35 cellular contexts compared by ENCODE assay signal in the genomic region with DNA sequence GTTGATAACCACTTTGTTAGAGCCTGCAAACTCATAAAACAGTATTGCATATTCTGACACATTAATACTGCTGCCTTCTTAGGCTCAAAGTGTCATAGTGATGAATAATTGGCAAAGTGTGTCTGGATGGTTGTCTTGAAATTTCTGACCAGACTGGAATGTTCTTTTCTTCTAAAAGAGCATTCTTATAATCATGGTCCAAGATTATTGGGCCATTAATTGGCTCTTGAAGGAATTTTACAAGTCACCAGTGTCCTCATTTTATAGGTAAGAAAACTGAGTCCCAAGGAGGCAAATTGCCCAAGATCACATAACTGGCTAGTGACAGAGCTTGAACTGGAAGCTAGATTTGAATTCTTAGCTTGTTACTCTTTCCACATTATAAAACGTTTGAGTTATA.
DNase-seq lines count a peak whose midpoint lies in the region; ATAC-seq and TF ChIP-seq lines count a peak whose summit lies in the region.
"Had no signal": no experiment of that assay in that cellular context is flagged by ENCODE, and none has a peak within 500 bp of the region (broad histone marks: within the 10 kb centered on the region; RNA-seq: fewer than 3 reads in every experiment).

No MANE protein-coding gene starts in this region.

- 80% methylated on average over 1 of the region's 1 CpG; no CpG with 5 or more reads in 1 of the 2 experiments for WGBS in endodermal cell (ENCODE audit: insufficient coverage in 1 of 2, insufficient read length in 1 of 2), 2 experiments

- peak overlapping the region; percentile 61 for H3K27ac ChIP-seq in RWPE2 (ENCODE audit: poor library complexity, severe bottlenecking)
- H3K27ac ChIP-seq in endodermal cell (ENCODE audit: low read depth, low read length): no peak overlapping the region
- no peak overlapping the region for H3K27ac ChIP-seq in naive thymus-derived CD4-positive, alpha-beta T cell (ENCODE audit: low read depth, low read length)
- H3K27ac ChIP-seq: adrenal gland, BLaER1, KMS-11, prostate gland, thoracic aorta, vagina had no signal

- H3K36me3 ChIP-seq in RWPE2 (ENCODE audit: low read depth) (no peaks in the 10 kb centered on the region), endodermal cell (ENCODE audit: control insufficient read depth, insufficient read depth, low read length) (no peaks in the 10 kb centered on the region)
- no peaks in the 10 kb centered on the region for H3K36me3 ChIP-seq in naive thymus-derived CD4-positive, alpha-beta T cell (ENCODE audit: control insufficient read depth in 2 of 3, insufficient read depth in 3 of 3, low read length in 3 of 3)
- H3K36me3 ChIP-seq: adrenal gland, BLaER1, prostate gland, thoracic aorta, vagina had no signal

- DNase-seq in AG08395 (ENCODE audit: low spot score) (peak; percentile 37), GM04504 (ENCODE audit: low read depth) (peak; percentile 80), RWPE2 (ENCODE audit: low spot score) (no peak), fibroblast of villous mesenchyme (ENCODE audit: low read depth) (peak; percentile 31), hypothalamus (lab: John Stamatoyannopoulos, UW) (no peak), endodermal cell (no peak)
- DNase-seq in naive thymus-derived CD4-positive, alpha-beta T cell: no peak
- DNase-seq: activated CD4-positive, alpha-beta T cell treated with anti-CD3 and anti-CD28 coated beads, Interleukin-2, amount 50 U/mL, for 48 hours; activated naive CD4-positive, alpha-beta T cell treated with Interleukin-2 at 50 U/mL for 16 hours; adrenal gland; cerebellar nuclear complex; dermis blood vessel endothelial cell; DMS153; glutamatergic neuron; islet precursor cell; left ventricle myocardium superior; naive B cell; NCI-H1436 treated with DMSO at 0.1 percent for 48 hours; NCI-H2081 treated with DMSO at 0.1 percent for 48 hours; SHP77; stimulated activated CD4-positive, alpha-beta T cell treated with anti-CD3 and anti-CD28 coated beads, Interleukin-12 subunit alpha, Interleukin-12 subunit beta, amount 100 ng/mL, for 4 hours; stimulated activated CD4-positive, alpha-beta T cell treated with anti-CD3 and anti-CD28 coated beads, Interleukin-2, amount 100 ng/mL, for 48 hours; stimulated activated naive CD8-positive, alpha-beta T cell treated with anti-CD3 and anti-CD28 coated beads, Interleukin-15, amount 100 ng/mL, for 72 hours; T-helper 2 cell had no signal

- H3K4me1 Mint-ChIP-seq in endodermal cell: peaks cover 28% of the 10 kb centered on the region
- H3K4me1 Mint-ChIP-seq in naive thymus-derived CD4-positive, alpha-beta T cell: no peaks in the 10 kb centered on the region
- H3K4me1 Mint-ChIP-seq: brain; naive B cell; stimulated activated naive CD8-positive, alpha-beta T cell treated with anti-CD3 and anti-CD28 coated beads, Interleukin-15, amount 100 ng/mL, for 72 hours had no signal

- CTCF ChIA-PET in naive thymus-derived CD4-positive, alpha-beta T cell (lab: Charles Lee): no interaction called here

- H3K4me3 Mint-ChIP-seq in endodermal cell: no peak overlapping the region
- H3K4me3 Mint-ChIP-seq in naive thymus-derived CD4-positive, alpha-beta T cell: no peak overlapping the region
- H3K4me3 Mint-ChIP-seq: brain; mesothelial cell of epicardium; naive B cell; stimulated activated naive CD8-positive, alpha-beta T cell treated with anti-CD3 and anti-CD28 coated beads, Interleukin-15, amount 100 ng/mL, for 72 hours had no signal

- ATAC-seq in RWPE2 (ENCODE audit: low read depth) (peak; percentile 7; the same call in 1 of the 3 replicates), GM18511 (IDR thresholded peaks at IDR 0.05; ENCODE audit: unreplicated experiment) (no peak)
- no peak for ATAC-seq in naive thymus-derived CD4-positive, alpha-beta T cell
- ATAC-seq: activated CD4-positive, CD25-positive, alpha-beta regulatory T cell treated with anti-CD3 and anti-CD28 coated beads, Interleukin-2, amount 50 U/mL, for 24 hours; left ventricle myocardium superior; Panc1; sciatic nerve; stimulated activated naive CD8-positive, alpha-beta T cell treated with anti-CD3 and anti-CD28 coated beads, Interleukin-15, amount 100 ng/mL, for 72 hours had no signal

- no peak overlapping the region for H3K4me3 ChIP-seq in RWPE2 (ENCODE audit: severe bottlenecking)
- H3K4me3 ChIP-seq in fibroblast of villous mesenchyme (ENCODE audit: low read depth, low read length): no peak overlapping the region
- no peak overlapping the region for H3K4me3 ChIP-seq in endodermal cell (ENCODE audit: low read length)
- no peak overlapping the region for H3K4me3 ChIP-seq in naive thymus-derived CD4-positive, alpha-beta T cell (ENCODE audit: low read length)
- H3K4me3 ChIP-seq: adrenal gland, BLaER1, prostate gland, thoracic aorta, vagina had no signal

- H3K9me3 ChIP-seq in RWPE2 (ENCODE audit: severe bottlenecking) (no peaks in the 10 kb centered on the region), endodermal cell (ENCODE audit: control insufficient read depth, low read length) (no peaks in the 10 kb centered on the region)
- no peaks in the 10 kb centered on the region for H3K9me3 ChIP-seq in naive thymus-derived CD4-positive, alpha-beta T cell (ENCODE audit: control insufficient read depth in 2 of 3, low read length in 3 of 3)
- H3K9me3 ChIP-seq: adrenal gland, BLaER1, prostate gland, thoracic aorta, vagina had no signal

- TF ChIP-seq CTCF in RWPE2 (IDR thresholded peaks at IDR 0.05; ENCODE audit: poor library complexity, severe bottlenecking) (no peak), fibroblast of villous mesenchyme (IDR thresholded peaks at IDR 0.05; ENCODE audit: insufficient read depth, low read depth, low read length) (no peak), endodermal cell (conservative IDR thresholded peaks at IDR 0.05) (no peak)

- no peaks in the 10 kb centered on the region for H3K27me3 Mint-ChIP-seq in endodermal cell (ENCODE audit: insufficient read depth)
- peaks cover 0 to 10% (median 0%) of the 10 kb centered on the region in 5 donors for H3K27me3 Mint-ChIP-seq in naive thymus-derived CD4-positive, alpha-beta T cell
- H3K27me3 Mint-ChIP-seq: brain; stimulated activated naive CD8-positive, alpha-beta T cell treated with anti-CD3 and anti-CD28 coated beads, Interleukin-15, amount 100 ng/mL, for 72 hours had no signal

- no peaks in the 10 kb centered on the region for H3K36me3 Mint-ChIP-seq in endodermal cell (ENCODE audit: low read depth)
- H3K36me3 Mint-ChIP-seq in naive thymus-derived CD4-positive, alpha-beta T cell: peaks cover 0 to 2% (median 0%) of the 10 kb centered on the region in 5 donors
- H3K36me3 Mint-ChIP-seq: brain, mesothelial cell of epicardium, naive B cell had no signal

- H3K27ac Mint-ChIP-seq in endodermal cell: no peak overlapping the region
- no peak overlapping the region for H3K27ac Mint-ChIP-seq in naive thymus-derived CD4-positive, alpha-beta T cell
- H3K27ac Mint-ChIP-seq: brain; mesothelial cell of epicardium; naive B cell; stimulated activated naive CD8-positive, alpha-beta T cell treated with anti-CD3 and anti-CD28 coated beads, Interleukin-15, amount 100 ng/mL, for 72 hours had no signal

- intact Hi-C loops in naive thymus-derived CD4-positive, alpha-beta T cell (cut with micrococcal nuclease): no loop called here

- no peak overlapping the region for H3K9ac ChIP-seq in endodermal cell (ENCODE audit: extremely low read depth, low read length, poor library complexity, severe bottlenecking)
- H3K9ac ChIP-seq: BLaER1, KMS-11 had no signal

- no peaks in the 10 kb centered on the region for H3K9me3 Mint-ChIP-seq in endodermal cell
- peaks cover 0 to 8% (median 0%) of the 10 kb centered on the region in 11 donors for H3K9me3 Mint-ChIP-seq in naive thymus-derived CD4-positive, alpha-beta T cell
- H3K9me3 Mint-ChIP-seq: stimulated activated naive CD8-positive, alpha-beta T cell treated with anti-CD3 and anti-CD28 coated beads, Interleukin-15, amount 100 ng/mL, for 72 hours had no signal

- POLR2A ChIA-PET in naive thymus-derived CD4-positive, alpha-beta T cell (lab: Charles Lee): no interaction called here

- H3K4me1 ChIP-seq in RWPE2 (ENCODE audit: insufficient read depth, poor library complexity, severe bottlenecking) (peaks cover 31% of the 10 kb centered on the region), endodermal cell (ENCODE audit: control insufficient read depth, insufficient read depth, low read length) (peaks cover 8% of the 10 kb centered on the region)
- H3K4me1 ChIP-seq in naive thymus-derived CD4-positive, alpha-beta T cell (ENCODE audit: control insufficient read depth in 2 of 2, insufficient read depth in 2 of 2, low read length in 2 of 2): no peaks in the 10 kb centered on the region
- H3K4me1 ChIP-seq: adrenal gland, BLaER1, vagina had no signal

- H3K27me3 ChIP-seq in RWPE2 (ENCODE audit: insufficient read depth, poor library complexity, severe bottlenecking) (no peaks in the 10 kb centered on the region), endodermal cell (ENCODE audit: control insufficient read depth, insufficient read depth, low read length, poor library complexity, severe bottlenecking) (no peaks in the 10 kb centered on the region)
- H3K27me3 ChIP-seq in naive thymus-derived CD4-positive, alpha-beta T cell (ENCODE audit: control insufficient read depth in 2 of 2, insufficient read depth in 2 of 2, low read length in 2 of 2): no peaks in the 10 kb centered on the region
- H3K27me3 ChIP-seq: adrenal gland, BLaER1, vagina had no signal

Comparison
In these comparisons a context has a peak if more than half of its experiments do, and no peak if none do; other contexts are left out.
1. DNase-seq: peak in AG08395 (single experiment), GM04504 (single experiment) and fibroblast of villous mesenchyme (single experiment); none in RWPE2 (single experiment), hypothalamus (0 of 51), endodermal cell (single experiment) and naive thymus-derived CD4-positive, alpha-beta T cell (0 of 9).